8 cellular contexts compared by ENCODE assay signal in the genomic region with DNA sequence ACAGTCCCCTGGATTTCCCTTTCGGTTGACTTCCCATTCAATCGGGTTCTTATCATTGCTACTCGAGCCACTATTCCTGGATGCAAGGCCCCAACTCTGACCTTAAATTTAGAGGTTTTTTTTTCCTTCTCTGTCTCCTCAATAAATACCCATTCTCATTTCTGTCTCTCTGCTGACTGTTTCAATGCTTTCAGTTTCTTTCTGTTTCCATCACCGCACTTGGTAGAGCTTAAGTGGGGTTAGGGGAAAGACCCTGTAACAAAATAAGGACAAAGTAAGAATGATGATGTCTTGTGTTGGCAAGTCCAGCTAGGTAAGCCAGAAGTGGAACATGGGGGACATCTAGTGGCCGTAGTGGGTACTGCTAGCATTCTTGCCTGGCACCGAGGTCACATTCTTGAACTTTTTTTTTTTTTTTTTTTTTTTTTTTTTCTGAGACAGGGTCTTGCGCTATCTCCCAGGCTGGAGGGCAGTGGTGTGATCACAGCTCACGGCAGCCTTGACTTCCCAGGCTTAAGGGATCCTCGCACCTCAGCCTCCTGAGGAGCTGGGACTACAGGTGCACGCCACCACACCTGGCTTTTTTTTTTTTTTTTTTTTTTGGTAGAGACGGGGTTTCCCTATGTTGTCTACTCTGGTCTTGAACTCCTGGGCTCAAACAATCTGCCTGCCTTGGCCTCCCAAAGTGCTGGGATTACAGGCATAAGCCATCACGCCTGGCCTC. TPM values are rescaled to one million over a fixed set of nuclear protein-coding genes. Genes with fewer than 3 reads are reported as not detected.
DNase-seq lines count a peak whose midpoint lies in the region; ATAC-seq and TF ChIP-seq lines count a peak whose summit lies in the region.

No MANE protein-coding gene starts in this region.

- H3K4me1 ChIP-seq in colonic mucosa (no peaks in the 10 kb centered on the region), liver (ENCODE audit: control insufficient read depth in 4 of 4, insufficient read depth in 4 of 4, low read length in 3 of 4) (no peaks in the 10 kb centered on the region)

- H3K27me3 ChIP-seq in AG04450 (ENCODE audit: control insufficient read depth, insufficient read depth, low read length) (no peaks in the 10 kb centered on the region), colonic mucosa (no peaks in the 10 kb centered on the region), liver (ENCODE audit: control insufficient read depth in 4 of 4, insufficient read depth in 4 of 4, low read length in 3 of 4) (no peaks in the 10 kb centered on the region)

- POLR2A ChIA-PET in AG04450 (lab: Yijun Ruan, JAX) = interaction anchor here (0.6 to 1.2 kb wide), 7 partner anchors 31 to 313 kb away, joined by 3 to 10 read pairs (median 7); no protein-coding TSS in a partner anchor

- peak; percentile 59 for ATAC-seq in GM18867 (IDR thresholded peaks at IDR 0.05; ENCODE audit: unreplicated experiment)
- peak; percentile 75 for ATAC-seq in HG03354 (IDR thresholded peaks at IDR 0.05; ENCODE audit: poor library complexity, severe bottlenecking, unreplicated experiment)

- TF ChIP-seq CTCF in AG04450 (IDR thresholded peaks at IDR 0.05; ENCODE audit: low read depth, low read length) (peak; percentile 96), colonic mucosa (IDR thresholded peaks at IDR 0.05) (peak; percentile 94), liver (IDR thresholded peaks at IDR 0.05; ENCODE audit: low read depth, low read length, missing input control) (peak; percentile 98)

- 30% methylated on average over 12 of the region's 12 CpGs for WGBS in liver

- H3K9ac ChIP-seq in colonic mucosa (ENCODE audit: low read depth in 2 of 2, low read length in 2 of 2) (no peak overlapping the region), liver (ENCODE audit: low read depth in 1 of 2, low read length in 2 of 2) (no peak overlapping the region)

- H3K27ac ChIP-seq in AG04450 (ENCODE audit: low read depth, low read length) = peak overlapping the region; percentile 88
- H3K27ac ChIP-seq in colonic mucosa = no peak overlapping the region
- H3K27ac ChIP-seq in liver (ENCODE audit: low read depth in 1 of 2, low read length in 2 of 2) = no peak overlapping the region

- peak; percentile 97 for TF ChIP-seq RAD21 in liver (IDR thresholded peaks at IDR 0.05)

- peak; percentile 80 for DNase-seq in AG04450 (ENCODE audit: low read depth, low spot score)
- DNase-seq in NCI-H446 (lab: John Stamatoyannopoulos, UW) = peak; percentile 50 to 84
- peak; percentile 86 to 88 for DNase-seq in activated CD4-positive, alpha-beta T cell treated with anti-CD3 and anti-CD28 coated beads for 24 hours (ENCODE audit: low read depth in 2 of 2)
- DNase-seq in colonic mucosa = peak; percentile 87
- peak; percentile 83 to 88 for DNase-seq in stimulated activated CD4-positive, alpha-beta T cell treated with anti-CD3 and anti-CD28 coated beads, Interleukin-4, amount 100 ng/mL, for 48 hours (ENCODE audit: low read depth in 2 of 2)

- no peaks in the 10 kb centered on the region for H3K36me3 ChIP-seq in colonic mucosa
- no peaks in the 10 kb centered on the region for H3K36me3 ChIP-seq in liver (ENCODE audit: control insufficient read depth in 4 of 4, insufficient read depth in 3 of 4, low read depth in 1 of 4, low read length in 3 of 4)

- intact Hi-C loops in colonic mucosa (cut with DNase I) = loop anchor here (2.0 kb wide), 1 partner anchor 180 kb away; no protein-coding TSS in a partner anchor

- CTCF ChIA-PET in AG04450 (lab: Charles Lee) = interaction anchor here (0.6 to 4.2 kb wide), 32 partner anchors 11 to 822 kb away, joined by 3 to 50 read pairs (median 4); no protein-coding TSS in a partner anchor

- H3K4me3 ChIP-seq in AG04450 (ENCODE audit: low read depth, low read length) (no peak overlapping the region), colonic mucosa (no peak overlapping the region), liver (ENCODE audit: low read depth in 1 of 3, low read length in 3 of 3) (no peak overlapping the region)

- H3K9me3 ChIP-seq in AG04450 (ENCODE audit: control insufficient read depth, insufficient read depth, low read length) = no peaks in the 10 kb centered on the region
- H3K9me3 ChIP-seq in colonic mucosa = no peaks in the 10 kb centered on the region
- no peaks in the 10 kb centered on the region for H3K9me3 ChIP-seq in liver (ENCODE audit: control insufficient read depth in 4 of 4, low read length in 3 of 4)

TF ChIP-seq in liver, 16 proteins besides CTCF, POLR2A, EP300 and RAD21:
- TF ChIP-seq TAF1 (conservative IDR thresholded peaks at IDR 0.05) = no peak
- peak; percentile 43 for TF ChIP-seq NR2F2 (IDR thresholded peaks at IDR 0.05)
- TF ChIP-seq MAX (IDR thresholded peaks at IDR 0.05) = no peak
- peak in 1 of 2 donors; percentile 11 for TF ChIP-seq HNF4A (conservative IDR thresholded peaks at IDR 0.05)

RNA-seq across cellular contexts. Expression of gene ZC3HC1, which starts 40.3 kb away (rescaled TPM):
- polyA plus RNA-seq in AG04450 (2011; rRNA removed) (25.1 and 26.4 TPM in 2 replicates), liver (10 to 100 TPM in 1 of 2 donors, 1 to 10 TPM in 1; 7.7 to 11.3 TPM)
- polyA minus RNA-seq in AG04450 (2011; rRNA and poly(A)+ RNA removed) = 24.6 and 28.9 TPM in 2 replicates
- total RNA-seq in colonic mucosa (10 to 100 TPM in 1 of 2 donors, 1 to 10 TPM in 1; 7.3 to 13.5 TPM), liver (1 to 10 TPM; 7.0 to 7.1 TPM)

RNA-seq across cellular contexts. Expression of gene UBE2H, which starts 58.1 kb away (rescaled TPM):
- 161 and 180 TPM in 2 replicates for polyA plus RNA-seq in AG04450 (2011; rRNA removed)
- 103 and 136 TPM in 2 replicates for polyA minus RNA-seq in AG04450 (2011; rRNA and poly(A)+ RNA removed)
- 10 to 100 TPM; 38.4 to 65.8 TPM for total RNA-seq in colonic mucosa
- 10 to 100 TPM; 35.1 to 84.2 TPM for total RNA-seq in liver
- 10 to 100 TPM; 11.9 to 12.3 TPM for polyA plus RNA-seq in liver

RNA-seq across cellular contexts. Expression of gene KLHDC10, which starts 59.5 kb away (rescaled TPM):
- polyA plus RNA-seq in AG04450 (2011; rRNA removed) (23.3 and 29.7 TPM in 2 replicates), liver (10 to 100 TPM; 10.8 TPM)
- polyA minus RNA-seq in AG04450 (2011; rRNA and poly(A)+ RNA removed) = 36.9 and 50.9 TPM in 2 replicates
- total RNA-seq in colonic mucosa (10 to 100 TPM; 29.1 to 36.3 TPM), liver (10 to 100 TPM; 24.0 to 31.2 TPM)
